Comparison of ENCODE assay signal across 9 cellular contexts in the genomic region with DNA sequence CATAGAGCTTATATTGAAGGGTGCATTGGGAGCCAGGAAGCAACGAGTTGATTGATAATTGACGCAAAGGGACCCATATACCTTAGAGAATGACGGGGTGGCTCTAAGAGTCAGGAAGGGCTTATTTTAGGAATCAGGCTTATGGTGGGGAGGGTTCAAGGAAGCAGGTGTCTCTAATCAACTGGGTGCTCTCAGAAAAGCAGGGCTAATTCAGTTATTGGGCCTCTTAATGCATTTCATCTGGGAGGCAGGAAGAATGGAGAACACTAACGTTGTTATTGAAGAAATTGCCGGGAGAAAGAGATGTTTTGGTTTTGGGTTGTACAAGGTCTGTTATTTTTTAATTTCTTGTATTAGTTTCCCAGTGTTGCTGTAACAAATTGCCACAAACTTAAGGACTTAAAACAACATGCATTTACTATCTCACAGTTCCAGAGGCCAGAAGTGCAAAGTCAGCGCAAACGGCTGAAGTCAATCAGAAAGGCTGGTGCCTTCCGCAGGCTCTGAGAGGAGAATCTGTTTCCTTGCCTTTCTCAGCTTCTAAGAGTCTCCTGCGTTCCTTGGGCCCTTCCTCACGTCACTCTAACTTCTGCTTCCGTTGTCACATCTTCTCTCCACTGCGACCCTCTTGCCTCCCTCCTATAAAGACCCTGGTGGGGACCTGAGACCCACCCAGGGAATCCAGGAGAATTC.
DNase-seq lines count a peak whose midpoint lies in the region; ATAC-seq and TF ChIP-seq lines count a peak whose summit lies in the region.
"Had no signal": no experiment of that assay in that cellular context is flagged by ENCODE, and none has a peak within 500 bp of the region (broad histone marks: within the 10 kb centered on the region; RNA-seq: fewer than 3 reads in every experiment).

No MANE protein-coding gene starts in this region.

- no TSS peak for BruUV-seq in MCF 10A (replicated peaks; lab: Mats Ljungman, UMichigan)

- H3K79me1 ChIP-seq in mesenchymal stem cell (replicated peaks; ENCODE audit: low read length, poor library complexity, severe bottlenecking): no peaks in the 10 kb centered on the region

- H3K4me3 ChIP-seq in breast epithelium (peak overlapping the region in 2 of 3 donors; percentile 26 to 54), mesenchymal stem cell (ENCODE audit: insufficient read depth in 1 of 2, low read depth in 1 of 2, low read length in 2 of 2) (no peak overlapping the region)

- intact Hi-C loops in breast epithelium (cut with DNase I; ENCODE audit: low total_unique reads): no loop called here
- intact Hi-C loops in MCF 10A (cut with micrococcal nuclease): no loop called here

- H3K36me3 ChIP-seq in breast epithelium (no peaks in the 10 kb centered on the region), mesenchymal stem cell (ENCODE audit: control insufficient read depth in 1 of 2, insufficient read depth in 2 of 2, low read depth in 1 of 2, low read length in 2 of 2) (no peaks in the 10 kb centered on the region)
- H3K36me3 ChIP-seq: heart right ventricle had no signal

- H2BK15ac ChIP-seq in mesenchymal stem cell (ENCODE audit: low read depth, poor library complexity, severe bottlenecking): no peak overlapping the region

- WGBS in mesenchymal stem cell: 56% methylated on average over 11 of the region's 12 CpGs

- no peak overlapping the region for H3K4me2 ChIP-seq in mesenchymal stem cell (ENCODE audit: low read length, poor library complexity, severe bottlenecking)

- no peak overlapping the region for H2BK12ac ChIP-seq in mesenchymal stem cell (ENCODE audit: low read length in 2 of 2)

- POLR2A ChIA-PET in MCF 10A (lab: Yijun Ruan, JAX): interaction anchor here (0.6 to 1.1 kb wide), 3 partner anchors 140 to 1975 kb away, joined by 3 read pairs; no protein-coding TSS in a partner anchor
- POLR2A ChIA-PET in T-cell (lab: Charles Lee): no interaction called here

- DNase-seq in breast epithelium (ENCODE audit: low spot score in 2 of 2) (no peak), MCF 10A (ENCODE audit: unreplicated experiment) (no peak), T-cell (no peak), mesenchymal stem cell (no peak), NCI-H2107 treated with DMSO at 0.1 percent for 48 hours (lab: John Stamatoyannopoulos, UW; ENCODE audit: unreplicated experiment) (no peak), T-helper 1 cell (no peak)

- ATAC-seq in T-cell (replicated peaks in 1 of 4) (no peak), GM18505 (IDR thresholded peaks at IDR 0.05; ENCODE audit: unreplicated experiment) (no peak), HG03097 (IDR thresholded peaks at IDR 0.05; ENCODE audit: low FRiP score, unreplicated experiment) (no peak)

- no peak overlapping the region for H4K8ac ChIP-seq in mesenchymal stem cell (ENCODE audit: low read length)

- H3K9me3 Mint-ChIP-seq in MCF 10A (ENCODE audit: unreplicated experiment) (no peaks in the 10 kb centered on the region), T-cell (no peaks in the 10 kb centered on the region)

- no peak overlapping the region for H2AK5ac ChIP-seq in mesenchymal stem cell (ENCODE audit: low read length, severe bottlenecking)

- peaks cover 0 to 3% of the 10 kb centered on the region in 2 donors for H3K4me1 ChIP-seq in breast epithelium
- H3K4me1 ChIP-seq in mesenchymal stem cell (ENCODE audit: control insufficient read depth, insufficient read depth, low read depth, low read length): no peaks in the 10 kb centered on the region

- CTCF ChIA-PET in MCF 10A (lab: Yijun Ruan, JAX): interaction anchor here (0.6 to 11.3 kb wide), 28 partner anchors 10 to 708 kb away, joined by 3 to 297 read pairs (median 4); no protein-coding TSS in a partner anchor
- CTCF ChIA-PET in T-cell (lab: Charles Lee): interaction anchor here in 1 of 2 donors (1.0 kb wide), 1 partner anchor 20 kb away, joined by 3 read pairs; no protein-coding TSS in a partner anchor

- H3K4me3 Mint-ChIP-seq in MCF 10A (ENCODE audit: unreplicated experiment) (no peak overlapping the region), T-cell (peak overlapping the region in 2 of 3 donors; percentile 50 to 65)

- no peak overlapping the region for H2BK5ac ChIP-seq in mesenchymal stem cell (ENCODE audit: low read depth, low read length, poor library complexity, severe bottlenecking)

- no peak overlapping the region for H2BK120ac ChIP-seq in mesenchymal stem cell (ENCODE audit: low read depth, low read length)

- peaks cover 8% of the 10 kb centered on the region for H3K4me1 Mint-ChIP-seq in MCF 10A (ENCODE audit: insufficient read depth, unreplicated experiment)
- H3K4me1 Mint-ChIP-seq in T-cell: peaks cover 9 to 14% (median 13%) of the 10 kb centered on the region in 3 donors

- no peak overlapping the region for H3K4ac ChIP-seq in mesenchymal stem cell (ENCODE audit: low read depth in 1 of 2, low read length in 2 of 2)

- no peak overlapping the region for H3K14ac ChIP-seq in mesenchymal stem cell (ENCODE audit: low read length in 2 of 2)

- H2AFZ ChIP-seq in mesenchymal stem cell (ENCODE audit: low read depth, low read length): no peak overlapping the region

- H3K9me3 ChIP-seq in breast epithelium (no peaks in the 10 kb centered on the region), mesenchymal stem cell (ENCODE audit: control insufficient read depth, low read length) (no peaks in the 10 kb centered on the region)
- H3K9me3 ChIP-seq: heart right ventricle had no signal

- H3K27me3 Mint-ChIP-seq in MCF 10A (ENCODE audit: insufficient read depth, unreplicated experiment): peaks cover 41% of the 10 kb centered on the region
- H3K27me3 Mint-ChIP-seq in T-cell: peaks cover 12 to 16% of the 10 kb centered on the region in 2 donors

- no peak overlapping the region for H4K91ac ChIP-seq in mesenchymal stem cell (ENCODE audit: low read length)

- TF ChIP-seq CTCF in breast epithelium (IDR thresholded peaks at IDR 0.05) (no peak), MCF 10A (IDR thresholded peaks at IDR 0.05; ENCODE audit: unreplicated experiment) (no peak)

- H3K27me3 ChIP-seq in breast epithelium (no peaks in the 10 kb centered on the region), mesenchymal stem cell (ENCODE audit: control insufficient read depth in 1 of 2, insufficient read depth in 1 of 2, low read length in 2 of 2) (peaks cover 3 to 20% of the 10 kb centered on the region in 2 experiments)

- H3K18ac ChIP-seq in mesenchymal stem cell (ENCODE audit: low read depth in 1 of 2, low read length in 2 of 2): no peak overlapping the region

- H3K23ac ChIP-seq in mesenchymal stem cell (ENCODE audit: low read length in 2 of 2): no peak overlapping the region

- H3K27ac ChIP-seq in breast epithelium (no peak overlapping the region), mesenchymal stem cell (ENCODE audit: low read length, poor library complexity, severe bottlenecking) (no peak overlapping the region)
- H3K27ac ChIP-seq: heart right ventricle had no signal

- H3K36me3 Mint-ChIP-seq in MCF 10A (ENCODE audit: insufficient read depth, unreplicated experiment): no peaks in the 10 kb centered on the region
- H3K36me3 Mint-ChIP-seq in T-cell: no peaks in the 10 kb centered on the region

- TF ChIP-seq POLR2A in breast epithelium (IDR thresholded peaks at IDR 0.05): no peak
- TF ChIP-seq POLR2A in GM18505 (IDR thresholded peaks at IDR 0.05; ENCODE audit: borderline replicate concordance, extremely low read depth, insufficient read depth, insufficient read length): no peak

- H3K9ac ChIP-seq in mesenchymal stem cell (ENCODE audit: low read length): peak overlapping the region; percentile 65

- H3K27ac Mint-ChIP-seq in MCF 10A (ENCODE audit: low read depth, unreplicated experiment) (no peak overlapping the region), T-cell (no peak overlapping the region)

Comparison
In these comparisons a context has a peak if more than half of its experiments do, and no peak if none do; other contexts are left out.
1. H3K4me3 ChIP-seq: peak in breast epithelium (2 of 3); none in mesenchymal stem cell (0 of 2).